Comparison of ENCODE assay signal across 8 cellular contexts in the genomic region with DNA sequence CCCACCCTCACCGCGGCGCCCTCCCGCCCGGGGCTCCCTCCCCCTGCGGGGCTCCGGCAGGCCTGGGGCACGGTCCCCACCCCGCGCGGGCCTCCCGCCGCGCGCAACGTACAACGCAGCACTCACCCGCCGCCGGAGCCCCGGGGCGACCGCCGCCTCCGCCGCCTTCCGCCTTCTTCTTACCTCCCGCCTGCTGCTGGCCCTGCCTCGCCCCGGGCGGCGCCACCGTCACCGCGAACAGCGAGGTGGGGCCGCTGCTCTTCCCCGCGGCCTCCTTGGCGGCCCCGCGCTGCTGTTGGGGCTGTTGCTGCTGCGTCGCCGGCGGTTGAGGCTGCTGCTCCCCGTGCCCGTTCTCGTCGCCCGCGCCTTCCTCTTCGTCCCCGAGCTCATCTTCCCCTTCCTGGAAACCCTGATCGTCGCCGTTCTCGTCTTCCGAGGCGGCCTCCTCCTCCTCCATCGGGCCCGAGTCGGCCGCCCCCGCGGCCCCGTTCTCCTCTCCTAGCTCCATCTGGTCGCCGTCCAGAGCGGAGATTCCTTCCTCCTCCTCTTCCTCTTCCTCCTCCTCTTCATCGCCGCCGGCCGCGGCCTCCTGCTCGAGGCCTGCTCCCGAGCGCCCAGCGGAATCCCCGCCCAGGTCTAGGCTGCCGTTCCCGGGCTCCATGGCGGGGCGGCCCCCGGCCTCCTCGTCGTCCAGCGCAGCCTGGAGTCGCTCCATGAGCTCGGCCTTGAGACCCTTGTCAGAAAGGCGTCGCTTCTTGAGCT. TPM values are rescaled to one million over a fixed set of nuclear protein-coding genes. Genes with fewer than 3 reads are reported as not detected.
DNase-seq lines count a peak whose midpoint lies in the region; ATAC-seq, FAIRE-seq and TF ChIP-seq lines count a peak whose summit lies in the region.

No MANE protein-coding gene starts in this region.

- H2AFZ ChIP-seq in GM12878 (ENCODE audit: control insufficient read depth, low read depth, low read length): no peak overlapping the region; the same call in 1 of the 2 replicates
- no peak overlapping the region for H2AFZ ChIP-seq in HepG2 (ENCODE audit: low read length)

- H4K20me1 ChIP-seq in GM12878 (ENCODE audit: control insufficient read depth, insufficient read depth): peaks cover 14% of the 10 kb centered on the region
- H4K20me1 ChIP-seq in HepG2 (ENCODE audit: insufficient read depth, low read length): peaks cover 42% of the 10 kb centered on the region

- CTCF ChIA-PET in CD4-positive, alpha-beta memory T cell (lab: Charles Lee; ENCODE audit: partially characterized antibody): interaction anchor here (1.1 to 6.5 kb wide), 7 partner anchors 16 to 178 kb away, joined by 4 to 97 read pairs (median 30); a partner anchor contains a TSS
- CTCF ChIA-PET in GM12878 (lab: Yijun Ruan, JAX): interaction anchor here (0.9 to 11.1 kb wide), 7 partner anchors 27 to 178 kb away, joined by 3 to 98 read pairs (median 9); a partner anchor contains a TSS
- CTCF ChIA-PET in HepG2 (lab: Yijun Ruan, JAX; ENCODE audit: low intra/inter-chr PET ratio, low total read pairs): no interaction called here

- H3K4me2 ChIP-seq in GM12878 (ENCODE audit: control insufficient read depth, insufficient read depth) (peak overlapping the region; percentile 33; the same call in 1 of the 2 replicates), HepG2 (ENCODE audit: low read depth, low read length) (peak overlapping the region; percentile 62)

- no peak for TF ChIP-seq EP300 in GM12878 (IDR thresholded peaks at IDR 0.05; ENCODE audit: borderline replicate concordance in 1 of 2, control insufficient read depth in 1 of 2, low read depth in 2 of 2, low read length in 2 of 2)
- TF ChIP-seq EP300 in HepG2 (IDR thresholded peaks at IDR 0.05; ENCODE audit: low read depth in 2 of 2, low read length in 2 of 2): no peak
- no peak for TF ChIP-seq EP300 in HepG2 (CRISPR knock-in tag; IDR thresholded peaks at IDR 0.05; ENCODE audit: borderline replicate concordance)

- intact Hi-C loops in CD4-positive, alpha-beta memory T cell (cut with micrococcal nuclease): loop anchor here (1.0 to 10.0 kb wide), 10 partner anchors 28 to 1704 kb away; a partner anchor contains a TSS
- intact Hi-C loops in GM12878 (cut with micrococcal nuclease; ENCODE audit: unreplicated experiment): loop anchor here (1.0 to 2.0 kb wide), 6 partner anchors 28 to 211 kb away; a partner anchor contains a TSS
- intact Hi-C loops in HepG2 (cut with micrococcal nuclease; ENCODE audit: unreplicated experiment): loop anchor here (1.0 to 5.0 kb wide), 5 partner anchors 28 to 211 kb away; a partner anchor contains a TSS

- peaks cover 34 to 76% (median 45%) of the 10 kb centered on the region in 4 donors for H3K4me1 Mint-ChIP-seq in CD4-positive, alpha-beta memory T cell

- H3K9me3 ChIP-seq in CD4-positive, alpha-beta memory T cell (ENCODE audit: control insufficient read depth in 1 of 2, low read length in 2 of 2): no peaks in the 10 kb centered on the region
- H3K9me3 ChIP-seq in GM12878 (replicated peaks; ENCODE audit: control insufficient read depth, insufficient read depth, low read length) (no peaks in the 10 kb centered on the region), HepG2 (ENCODE audit: low read length) (no peaks in the 10 kb centered on the region)

- ATAC-seq in GM21825 (IDR thresholded peaks at IDR 0.05; ENCODE audit: unreplicated experiment) (peak; percentile 5), GM12878 (peak; percentile 4), HepG2 (peak; percentile 34), GM18858 (IDR thresholded peaks at IDR 0.05; ENCODE audit: unreplicated experiment) (no peak)

- TF ChIP-seq POLR2A in GM12878 (IDR thresholded peaks at IDR 0.05; ENCODE audit: low read depth, low read length): peak; percentile 68
- peak in 1 of 2 experiments; percentile 5; a peak in 1 of 4 replicates for TF ChIP-seq POLR2A in HepG2 (IDR thresholded peaks at IDR 0.05; ENCODE audit: insufficient read depth in 1 of 2, low read depth in 2 of 2, low read length in 2 of 2)

- TF ChIP-seq RAD21 in GM12878 (IDR thresholded peaks at IDR 0.05; ENCODE audit: insufficient read depth, low read depth, low read length) (no peak), HepG2 (CRISPR knock-in tag; IDR thresholded peaks at IDR 0.05) (no peak)

- peak overlapping the region; percentile 99 for H3K27ac ChIP-seq in CD4-positive, alpha-beta memory T cell (ENCODE audit: low read depth, low read length)
- H3K27ac ChIP-seq in GM12878 (ENCODE audit: control insufficient read depth, insufficient read depth) (peak overlapping the region; percentile 99), HepG2 (ENCODE audit: extremely low read length, insufficient read depth, low read length) (peak overlapping the region; percentile 100)

- H3K36me3 ChIP-seq in CD4-positive, alpha-beta memory T cell (ENCODE audit: insufficient read depth, low read length): peaks cover 24% of the 10 kb centered on the region
- peaks cover 4 to 26% of the 10 kb centered on the region in 2 experiments for H3K36me3 ChIP-seq in GM12878 (ENCODE audit: control insufficient read depth in 2 of 2, insufficient read depth in 2 of 2, low read length in 1 of 2)
- H3K36me3 ChIP-seq in HepG2 (replicated peaks in 1 of 2; ENCODE audit: control insufficient read depth in 1 of 2, insufficient read depth in 2 of 2, low read length in 2 of 2): peaks cover 4 to 30% of the 10 kb centered on the region in 2 experiments

- H3K79me2 ChIP-seq in GM12878 (ENCODE audit: control insufficient read depth, insufficient read depth, low read length) (peaks cover 63% of the 10 kb centered on the region), HepG2 (ENCODE audit: insufficient read depth, low read length) (peaks cover 57% of the 10 kb centered on the region)

- RAD21 ChIA-PET in GM12878 (lab: Charles Lee; ENCODE audit: unreplicated experiment): interaction anchor here (1.0 to 3.1 kb wide), 9 partner anchors 13 to 264 kb away, joined by 3 to 22 read pairs (median 9); a partner anchor contains a TSS

- SMC1A ChIA-PET in GM12878 (lab: Charles Lee; ENCODE audit: uncharacterized antibody, unreplicated experiment): interaction anchor here (1.0 to 18.4 kb wide), 10 partner anchors 23 to 179 kb away, joined by 3 to 360 read pairs (median 6); a partner anchor contains a TSS

- H3K27me3 ChIP-seq in CD4-positive, alpha-beta memory T cell (ENCODE audit: insufficient read depth, low read length): no peaks in the 10 kb centered on the region
- no peaks in the 10 kb centered on the region for H3K27me3 ChIP-seq in GM12878 (replicated peaks in 1 of 2; ENCODE audit: control insufficient read depth in 2 of 2, insufficient read depth in 2 of 2, low read length in 1 of 2)
- H3K27me3 ChIP-seq in HepG2 (ENCODE audit: control insufficient read depth in 1 of 2, insufficient read depth in 2 of 2, low read length in 2 of 2): no peaks in the 10 kb centered on the region; a peak in 1 of 5 replicates

- peak overlapping the region; percentile 100 for H3K9ac ChIP-seq in GM12878 (ENCODE audit: control insufficient read depth, insufficient read depth, low read length)
- H3K9ac ChIP-seq in HepG2 (ENCODE audit: insufficient read depth, low read depth, low read length): peak overlapping the region; percentile 100

- FAIRE-seq in GM12878 (lab: Jason Lieb, UNC): no peak
- no peak for FAIRE-seq in HepG2 (lab: Jason Lieb, UNC)

- H3K4me3 Mint-ChIP-seq in CD4-positive, alpha-beta memory T cell: peak overlapping the region; percentile 89 to 97 (median 96)

- peaks cover 35 to 52% of the 10 kb centered on the region in 2 donors for H3K36me3 Mint-ChIP-seq in CD4-positive, alpha-beta memory T cell

- H3K27ac Mint-ChIP-seq in CD4-positive, alpha-beta memory T cell: peak overlapping the region; percentile 96 to 100 (median 99)

- BruUV-seq in GM12878 (replicated peaks; lab: Mats Ljungman, UMichigan): TSS peak; percentile 76
- BruUV-seq in HepG2 (replicated peaks; lab: Mats Ljungman, UMichigan): TSS peak; percentile 59

- peak in 1 of 5 donors; percentile 65 for DNase-seq in CD4-positive, alpha-beta memory T cell
- DNase-seq in NCI-H226: peak; percentile 6
- DNase-seq in GM12878 (ENCODE audit: low read depth, low spot score): no peak
- DNase-seq in HepG2 (ENCODE audit: low spot score): no peak
- DNase-seq in stimulated activated CD4-positive, alpha-beta T cell treated with anti-CD3 and anti-CD28 coated beads, TNF-alpha, amount 100 ng/mL, for 1 hour (ENCODE audit: low read depth in 3 of 3, low spot score in 1 of 3): peak in 2 of 3 donors; percentile 18 to 33
- no peak for DNase-seq in cerebellar cortex (ENCODE audit: low spot score)

- POLR2A ChIA-PET in CD4-positive, alpha-beta memory T cell (lab: Charles Lee; ENCODE audit: partially characterized antibody): interaction anchor here (0.7 to 25.4 kb wide), 20 partner anchors 19 to 1702 kb away, joined by 3 to 1465 read pairs (median 8); a partner anchor contains a TSS
- POLR2A ChIA-PET in GM12878 (lab: Charles Lee) (interaction anchor here (0.6 to 21.2 kb wide), 13 partner anchors 8 to 210 kb away, joined by 3 to 350 read pairs (median 3); a partner anchor contains a TSS), HepG2 (lab: Yijun Ruan, JAX) (interaction anchor here (0.6 to 8.0 kb wide), 11 partner anchors 18 to 228 kb away, joined by 3 to 163 read pairs (median 6); a partner anchor contains a TSS)

- WGBS in GM12878 (ENCODE audit: insufficient coverage, insufficient replicate concordance, low lambda C conversion rate, missing lambda C conversion rate): under 1% methylated on average over 65 of the region's 92 CpGs
- WGBS in HepG2 (ENCODE audit: low lambda C conversion rate): 1% methylated on average over 76 of the region's 92 CpGs

- H3K4me1 ChIP-seq in CD4-positive, alpha-beta memory T cell (ENCODE audit: insufficient read depth, low read length): peaks cover 47% of the 10 kb centered on the region
- peaks cover 3% of the 10 kb centered on the region; the same call in 1 of the 2 replicates for H3K4me1 ChIP-seq in GM12878 (ENCODE audit: control insufficient read depth, insufficient read depth, low read length)
- H3K4me1 ChIP-seq in HepG2 (ENCODE audit: insufficient read depth, low read length): peaks cover 54% of the 10 kb centered on the region

- H3K4me3 ChIP-seq in CD4-positive, alpha-beta memory T cell (ENCODE audit: low read length in 2 of 2): peak overlapping the region; percentile 64 to 77
- peak overlapping the region; percentile 100 for H3K4me3 ChIP-seq in GM12878
- peak overlapping the region; percentile 97 to 100 (median 99) for H3K4me3 ChIP-seq in HepG2 (replicated peaks in 1 of 3; ENCODE audit: insufficient read depth in 1 of 3, low read depth in 2 of 3, low read length in 3 of 3)

- TF ChIP-seq CTCF in GM12878 (IDR thresholded peaks at IDR 0.05 in 2 of 3, conservative IDR thresholded peaks at IDR 0.05 in 1 of 3; ENCODE audit: control insufficient read depth in 2 of 3, extremely low read depth in 1 of 3, insufficient read depth in 1 of 3, low read depth in 3 of 3, low read length in 3 of 3) (no peak), HepG2 (CRISPR knock-in tag; IDR thresholded peaks at IDR 0.05) (no peak)

- peaks cover 0 to 1% of the 10 kb centered on the region in 2 donors for H3K27me3 Mint-ChIP-seq in CD4-positive, alpha-beta memory T cell

- in situ Hi-C loops in GM12878 (cut with MboI) (loop anchor here (5.0 kb wide), 1 partner anchor 104 kb away; a partner anchor contains a TSS), HepG2 (cut with HindIII; ENCODE audit: extremely low pct_ligation_motif_present, low pct_unique_long_range_greater_than_20kb) (loop anchor here (5.0 kb wide), 2 partner anchors 109 to 179 kb away; no protein-coding TSS in a partner anchor)

- peaks cover 0 to 6% (median 0%) of the 10 kb centered on the region in 8 donors for H3K9me3 Mint-ChIP-seq in CD4-positive, alpha-beta memory T cell

RNA-seq across cellular contexts. Expression of a gene that starts 0.7 kb away (rescaled TPM):
- total RNA-seq in CD4-positive, alpha-beta memory T cell: 100 to 1,000 TPM; 370 to 385 TPM
- 100 to 1,000 TPM; 126 to 357 TPM for polyA plus RNA-seq in CD4-positive, alpha-beta memory T cell
- total RNA-seq in GM12878 (2013; cell fraction: nucleolus; rRNA removed): 817 and 826 TPM in 2 replicates
- 377 and 402 TPM in 2 replicates for total RNA-seq in GM12878 (2014; rRNA removed)
- 443 and 460 TPM in 2 replicates for total RNA-seq in GM12878 (2014; rRNA removed; fragmentation: Illumina TruSeq; extraction: Trizol)
- total RNA-seq in GM12878 (2021): 431 and 461 TPM in 2 replicates
- polyA plus RNA-seq in GM12878 (2011; ENCODE audit: low read depth): 171 TPM
- polyA plus RNA-seq in GM12878 (2011; rRNA removed): 327 and 513 TPM in 2 replicates
- polyA plus RNA-seq in GM12878 (2011; cell fraction: cytosol; rRNA removed): 120 TPM in 2 replicates
- 211 and 351 TPM in 2 replicates for polyA plus RNA-seq in GM12878 (2011; cell fraction: nucleus; rRNA removed)
- polyA plus RNA-seq in GM12878 (2012): 234 TPM in 2 replicates
- 569 and 704 TPM in 2 replicates for polyA plus RNA-seq in GM12878 (2014; fragmentation: Illumina TruSeq; extraction: Trizol)
- polyA plus RNA-seq in GM12878 (2014; fragmentation: Nextera tagmentation; extraction: Ambion mirVana): 100 to 1,000 TPM; 163 to 201 TPM
- 331 and 358 TPM in 2 replicates for polyA plus RNA-seq in GM12878 (2014; rRNA removed)
- 100 to 1,000 TPM; 439 to 514 TPM for polyA plus RNA-seq in GM12878 (2016; fragmentation: Nextera tagmentation; extraction: Ambion mirVana)
- polyA minus RNA-seq in GM12878 (2011; rRNA and poly(A)+ RNA removed): 237 and 306 TPM in 2 replicates
- polyA minus RNA-seq in GM12878 (2011; cell fraction: cytosol; rRNA and poly(A)+ RNA removed): 125 and 176 TPM in 2 replicates
- polyA minus RNA-seq in GM12878 (2011; cell fraction: nucleus; rRNA and poly(A)+ RNA removed): 88.7 and 155 TPM in 2 replicates
- 508 and 657 TPM in 2 replicates for total RNA-seq in HepG2 (2016; rRNA removed; fragmentation: Illumina TruSeq; extraction: Trizol)
- total RNA-seq in HepG2 (2016; cell fraction: cytosol; rRNA removed; fragmentation: Illumina TruSeq; extraction: Trizol; ENCODE audit: low read depth): 36.7 and 41.2 TPM in 2 replicates
- 513 and 625 TPM in 2 replicates for total RNA-seq in HepG2 (2016; cell fraction: insoluble cytoplasmic fraction; rRNA removed; fragmentation: Illumina TruSeq; extraction: Trizol)
- total RNA-seq in HepG2 (2016; cell fraction: membrane; rRNA removed; fragmentation: Illumina TruSeq; extraction: Trizol): 92.2 and 116 TPM in 2 replicates
- total RNA-seq in HepG2 (2016; cell fraction: nucleus; rRNA removed; fragmentation: Illumina TruSeq; extraction: Trizol): 356 and 374 TPM in 2 replicates
- 87.9 and 101 TPM in 2 replicates for polyA plus RNA-seq in HepG2 (2011; rRNA removed)
- 51.0 and 69.9 TPM in 2 replicates for polyA plus RNA-seq in HepG2 (2011; cell fraction: cytosol; rRNA removed)
- 74.8 and 100.0 TPM in 2 replicates for polyA plus RNA-seq in HepG2 (2011; cell fraction: nucleus; rRNA removed)
- polyA plus RNA-seq in HepG2 (2012): 171 and 263 TPM in 2 replicates
- 19.0 and 23.4 TPM in 2 replicates for polyA plus RNA-seq in HepG2 (2016; cell fraction: cytosol; fragmentation: Illumina TruSeq; extraction: Trizol; ENCODE audit: low read depth)
- 629 and 634 TPM in 2 replicates for polyA plus RNA-seq in HepG2 (2016; cell fraction: insoluble cytoplasmic fraction; fragmentation: Illumina TruSeq; extraction: Trizol; ENCODE audit: low read depth)
- polyA plus RNA-seq in HepG2 (2016; cell fraction: membrane; fragmentation: Illumina TruSeq; extraction: Trizol; ENCODE audit: low read depth): 53.4 and 62.4 TPM in 2 replicates
- polyA plus RNA-seq in HepG2 (2016; cell fraction: nucleus; fragmentation: Illumina TruSeq; extraction: Trizol; ENCODE audit: insufficient read depth, low read depth): 455 and 473 TPM in 2 replicates
- polyA minus RNA-seq in HepG2 (2011; rRNA and poly(A)+ RNA removed; ENCODE audit: low replicate concordance): 81.5 and 284 TPM in 2 replicates
- 160 and 172 TPM in 2 replicates for polyA minus RNA-seq in HepG2 (2011; cell fraction: cytosol; rRNA and poly(A)+ RNA removed)
- 231 and 261 TPM in 2 replicates for polyA minus RNA-seq in HepG2 (2011; cell fraction: nucleus; rRNA and poly(A)+ RNA removed)

RNA-seq across cellular contexts. Expression of a gene that starts 28.2 kb away (rescaled TPM):
- 10 to 100 TPM; 31.3 to 32.9 TPM for total RNA-seq in CD4-positive, alpha-beta memory T cell
- 10 to 100 TPM; 42.8 to 65.7 TPM for polyA plus RNA-seq in CD4-positive, alpha-beta memory T cell
- total RNA-seq in GM12878 (2013; cell fraction: nucleolus; rRNA removed): 28.5 and 29.0 TPM in 2 replicates
- total RNA-seq in GM12878 (2014; rRNA removed) (22.8 and 25.9 TPM in 2 replicates), GM12878 (2014; rRNA removed; fragmentation: Illumina TruSeq; extraction: Trizol) (31.6 and 40.4 TPM in 2 replicates), GM12878 (2021) (22.1 and 28.4 TPM in 2 replicates), HepG2 (2016; rRNA removed; fragmentation: Illumina TruSeq; extraction: Trizol) (95.8 and 110 TPM in 2 replicates)
- polyA plus RNA-seq in GM12878 (2011; ENCODE audit: low read depth): 11.9 TPM
- polyA plus RNA-seq in GM12878 (2011; rRNA removed) (36.7 and 75.5 TPM in 2 replicates), GM12878 (2014; fragmentation: Illumina TruSeq; extraction: Trizol) (54.4 and 54.9 TPM in 2 replicates), GM12878 (2014; fragmentation: Nextera tagmentation; extraction: Ambion mirVana) (10 to 100 TPM; 91.9 to 95.3 TPM), GM12878 (2014; rRNA removed) (38.0 and 51.0 TPM in 2 replicates), GM12878 (2016; fragmentation: Nextera tagmentation; extraction: Ambion mirVana) (100 to 1,000 TPM; 112 TPM), HepG2 (2011; rRNA removed) (24.3 and 34.4 TPM in 2 replicates)
- polyA plus RNA-seq in GM12878 (2011; cell fraction: cytosol; rRNA removed): 12.9 and 14.4 TPM in 2 replicates
- 17.8 and 18.8 TPM in 2 replicates for polyA plus RNA-seq in GM12878 (2011; cell fraction: nucleus; rRNA removed)
- 35.9 and 36.7 TPM in 2 replicates for polyA plus RNA-seq in GM12878 (2012)
- 8.3 and 11.3 TPM in 2 replicates for polyA minus RNA-seq in GM12878 (2011; rRNA and poly(A)+ RNA removed)
- 2.5 and 3.8 TPM in 2 replicates for polyA minus RNA-seq in GM12878 (2011; cell fraction: cytosol; rRNA and poly(A)+ RNA removed)
- polyA minus RNA-seq in GM12878 (2011; cell fraction: nucleus; rRNA and poly(A)+ RNA removed): 16.2 and 22.1 TPM in 2 replicates
- total RNA-seq in HepG2 (2016; cell fraction: cytosol; rRNA removed; fragmentation: Illumina TruSeq; extraction: Trizol; ENCODE audit: low read depth): 122 and 124 TPM in 2 replicates
- total RNA-seq in HepG2 (2016; cell fraction: insoluble cytoplasmic fraction; rRNA removed; fragmentation: Illumina TruSeq; extraction: Trizol): 90.4 and 108 TPM in 2 replicates
- total RNA-seq in HepG2 (2016; cell fraction: membrane; rRNA removed; fragmentation: Illumina TruSeq; extraction: Trizol): 155 and 158 TPM in 2 replicates
- total RNA-seq in HepG2 (2016; cell fraction: nucleus; rRNA removed; fragmentation: Illumina TruSeq; extraction: Trizol): 33.7 and 46.6 TPM in 2 replicates
- 18.9 and 30.5 TPM in 2 replicates for polyA plus RNA-seq in HepG2 (2011; cell fraction: cytosol; rRNA removed)
- polyA plus RNA-seq in HepG2 (2011; cell fraction: nucleus; rRNA removed): 16.5 and 23.4 TPM in 2 replicates
- polyA plus RNA-seq in HepG2 (2012): 51.2 and 83.5 TPM in 2 replicates
- polyA plus RNA-seq in HepG2 (2016; cell fraction: cytosol; fragmentation: Illumina TruSeq; extraction: Trizol; ENCODE audit: low read depth): 262 and 273 TPM in 2 replicates
- 173 and 179 TPM in 2 replicates for polyA plus RNA-seq in HepG2 (2016; cell fraction: insoluble cytoplasmic fraction; fragmentation: Illumina TruSeq; extraction: Trizol; ENCODE audit: low read depth)
- 249 and 251 TPM in 2 replicates for polyA plus RNA-seq in HepG2 (2016; cell fraction: membrane; fragmentation: Illumina TruSeq; extraction: Trizol; ENCODE audit: low read depth)
- 103 and 109 TPM in 2 replicates for polyA plus RNA-seq in HepG2 (2016; cell fraction: nucleus; fragmentation: Illumina TruSeq; extraction: Trizol; ENCODE audit: insufficient read depth, low read depth)
- polyA minus RNA-seq in HepG2 (2011; rRNA and poly(A)+ RNA removed; ENCODE audit: low replicate concordance): 5.2 and 10.0 TPM in 2 replicates
- polyA minus RNA-seq in HepG2 (2011; cell fraction: cytosol; rRNA and poly(A)+ RNA removed): 8.2 and 13.3 TPM in 2 replicates
- polyA minus RNA-seq in HepG2 (2011; cell fraction: nucleus; rRNA and poly(A)+ RNA removed): 49.2 and 55.6 TPM in 2 replicates

Comparison
In these comparisons a context has a peak if more than half of its experiments do, and no peak if none do; other contexts are left out.
1. DNase-seq: peak in NCI-H226 (single experiment) and stimulated activated CD4-positive, alpha-beta T cell treated with anti-CD3 and anti-CD28 coated beads, TNF-alpha, amount 100 ng/mL, for 1 hour (2 of 3); none in GM12878 (single experiment), HepG2 (single experiment) and cerebellar cortex (single experiment).
2. Peak in every context shown above with its lines, with median percentiles within 50 percentile points of each other: H3K27ac ChIP-seq and H3K4me3 ChIP-seq.